In the genomic region with DNA sequence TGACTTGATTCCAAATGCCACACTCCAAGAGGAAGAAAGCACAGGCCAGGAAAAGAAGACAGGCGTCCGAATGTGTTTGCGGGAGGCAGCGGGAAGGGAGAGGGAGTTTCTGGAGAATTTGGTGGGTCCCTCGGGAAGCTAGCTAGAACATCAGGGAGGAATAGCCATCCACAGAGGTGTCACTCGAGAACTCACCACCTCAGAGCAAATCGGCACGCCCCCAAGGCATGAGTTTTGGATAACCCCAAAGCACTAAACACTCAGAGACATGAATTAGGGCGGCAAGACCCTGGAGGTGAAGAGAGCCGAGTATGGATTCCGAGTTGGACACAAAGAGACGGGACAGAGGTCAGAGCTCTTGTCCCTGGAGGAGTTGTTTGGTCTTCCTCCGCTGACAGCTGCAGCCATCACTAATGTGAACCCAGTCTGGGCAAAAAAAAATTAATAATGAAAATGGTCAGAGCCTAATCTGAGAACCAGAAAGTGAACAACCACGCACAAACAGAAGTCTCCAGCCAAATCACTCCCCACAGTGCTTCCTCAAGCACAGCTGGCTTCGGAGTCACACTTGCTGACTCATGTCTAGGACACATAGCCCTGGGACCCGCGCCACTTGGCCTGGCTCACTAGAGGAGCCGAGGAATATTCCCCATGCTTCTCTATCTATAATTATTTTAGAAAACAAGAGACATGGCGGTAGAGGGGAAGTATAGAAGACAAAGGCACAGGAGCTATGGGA, we compare ENCODE assay signal across 9 cellular contexts.
DNase-seq lines count a peak whose midpoint lies in the region; ATAC-seq and TF ChIP-seq lines count a peak whose summit lies in the region.
"Had no signal": no experiment of that assay in that cellular context is flagged by ENCODE, and none has a peak within 500 bp of the region (broad histone marks: within the 10 kb centered on the region; RNA-seq: fewer than 3 reads in every experiment).

No MANE protein-coding gene starts in this region.

- DNase-seq in AG09319 (ENCODE audit: extremely low read depth, low read depth), result peak; percentile 25
- DNase-seq in RKO (ENCODE audit: low spot score), result peak; percentile 36
- peak in 1 of 2 donors; percentile 29 for DNase-seq in foreskin keratinocyte
- DNase-seq in ovary, result peak; percentile 76 to 85 (median 84)
- DNase-seq in dedifferentiated amniotic fluid mesenchymal stem cell (ENCODE audit: extremely low spot score), result no peak
- DNase-seq in stimulated activated CD4-positive, alpha-beta T cell treated with anti-CD3 and anti-CD28 coated beads, Interleukin-2, amount 100 ng/mL, for 24 hours, result no peak
- no peak for DNase-seq in NCI-H1092 treated with DMSO at 0.1 percent for 48 hours (lab: John Stamatoyannopoulos, UW)
- no peak for DNase-seq in NCI-H774 (lab: John Stamatoyannopoulos, UW)

- no peak for TF ChIP-seq POLR2A in ovary (IDR thresholded peaks at IDR 0.05)

- intact Hi-C loops in ovary (cut with DNase I), result no loop called here

- peak; percentile 80 for ATAC-seq in foreskin keratinocyte

- H3K27ac ChIP-seq in foreskin keratinocyte, result no peak overlapping the region
- peak overlapping the region; percentile 39 to 55 for H3K27ac ChIP-seq in ovary
- H3K27ac ChIP-seq: cardiac muscle cell had no signal

- TF ChIP-seq CTCF in AG09319 (IDR thresholded peaks at IDR 0.05; ENCODE audit: low read depth, low read length), result no peak
- TF ChIP-seq CTCF in foreskin keratinocyte (conservative IDR thresholded peaks at IDR 0.05), result no peak
- TF ChIP-seq CTCF in ovary (IDR thresholded peaks at IDR 0.05), result no peak

- no peak overlapping the region for H3K4me3 ChIP-seq in ovary
- H3K4me3 ChIP-seq: cardiac muscle cell had no signal

- no peak for TF ChIP-seq EP300 in ovary (IDR thresholded peaks at IDR 0.05)

- 32 to 42% (median 37%) methylated on average over 19 of the region's 19 CpGs for WGBS in ovary, 3 donors

- no peaks in the 10 kb centered on the region for H3K9me3 ChIP-seq in ovary

- H3K36me3 ChIP-seq in ovary, result no peaks in the 10 kb centered on the region
- H3K36me3 ChIP-seq: cardiac muscle cell had no signal

- peaks cover 6% of the 10 kb centered on the region for H3K4me1 ChIP-seq in foreskin keratinocyte
- H3K4me1 ChIP-seq in ovary (ENCODE audit: insufficient read depth), result peaks cover 7% of the 10 kb centered on the region

- H3K27me3 ChIP-seq in foreskin keratinocyte, result no peaks in the 10 kb centered on the region
- no peaks in the 10 kb centered on the region for H3K27me3 ChIP-seq in ovary
- H3K27me3 ChIP-seq: cardiac muscle cell had no signal

Comparison
In these comparisons a context has a peak if more than half of its experiments do, and no peak if none do; other contexts are left out.
1. DNase-seq: peak in AG09319 (single experiment), RKO (single experiment) and ovary (5 of 5); none in dedifferentiated amniotic fluid mesenchymal stem cell (single experiment), stimulated activated CD4-positive, alpha-beta T cell treated with anti-CD3 and anti-CD28 coated beads, Interleukin-2, amount 100 ng/mL, for 24 hours (0 of 2), NCI-H1092 treated with DMSO at 0.1 percent for 48 hours (single experiment) and NCI-H774 (single experiment).